In the genomic region with DNA sequence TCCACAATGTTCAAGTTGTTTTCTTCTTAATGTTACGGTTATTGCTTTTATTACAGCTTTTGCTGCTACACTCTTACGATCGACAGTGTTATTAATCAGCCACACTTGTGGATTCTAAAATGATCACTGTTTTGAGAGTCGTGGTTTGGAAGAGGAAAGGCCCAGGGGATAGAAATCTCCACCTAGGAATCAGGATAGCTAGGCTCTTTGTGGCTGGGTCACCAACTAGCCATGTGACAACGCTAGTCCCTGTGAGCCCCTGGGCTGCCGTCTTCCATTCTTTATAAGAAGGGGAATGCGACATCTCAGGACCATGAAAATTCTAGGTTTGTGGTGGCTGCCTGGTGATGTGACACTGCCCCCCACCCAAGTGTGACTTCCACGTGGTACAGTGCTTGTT, we compare ENCODE assay signal across 14 cellular contexts. TPM values are rescaled to one million over a fixed set of nuclear protein-coding genes. Genes with fewer than 3 reads are reported as not detected.
DNase-seq lines count a peak whose midpoint lies in the region; ATAC-seq, FAIRE-seq and TF ChIP-seq lines count a peak whose summit lies in the region.
"Had no signal": no experiment of that assay in that cellular context is flagged by ENCODE, and none has a peak within 500 bp of the region (broad histone marks: within the 10 kb centered on the region; RNA-seq: fewer than 3 reads in every experiment).

No MANE protein-coding gene starts in this region.

- H2BK5ac ChIP-seq in H9 (ENCODE audit: insufficient read length, low read length): no peak overlapping the region

- intact Hi-C loops in left colon (cut with DNase I, micrococcal nuclease): no loop called here

- H3K27me3 Mint-ChIP-seq in H9 (ENCODE audit: low read depth): peaks cover 53% of the 10 kb centered on the region
- peaks cover 61% of the 10 kb centered on the region for H3K27me3 Mint-ChIP-seq in progenitor cell of endocrine pancreas

- peak overlapping the region; percentile 30 for H3K4me3 ChIP-seq in bronchial epithelial cell (ENCODE audit: low read depth, low read length)

- H3K36me3 ChIP-seq in bronchial epithelial cell (ENCODE audit: control insufficient read depth, insufficient read depth, low read length): no peaks in the 10 kb centered on the region

- ATAC-seq in left colon: no peak
- ATAC-seq: activated CD8-positive, alpha-beta T cell treated with anti-CD3 and anti-CD28 coated beads for 36 hours had no signal

- DNase-seq in H9: no peak
- DNase-seq in bronchial epithelial cell (ENCODE audit: low read depth): no peak
- DNase-seq in kidney tubule cell (ENCODE audit: low spot score): peak; percentile 17
- no peak for DNase-seq in progenitor cell of endocrine pancreas (ENCODE audit: low spot score, unreplicated experiment)
- DNase-seq in COLO829 (ENCODE audit: low spot score): no peak
- no peak for DNase-seq in HT-29 (ENCODE audit: low spot score)
- no peak for DNase-seq in left colon
- DNase-seq in NCI-H1092 (lab: John Stamatoyannopoulos, UW): no peak
- DNase-seq: activated CD8-positive, alpha-beta T cell treated with anti-CD3 and anti-CD28 coated beads for 36 hours; cerebellar nuclear complex; foreskin melanocyte; NCI-H1930 had no signal

- H3K23me2 ChIP-seq in H9 (ENCODE audit: insufficient read length, low read depth, low read length, poor library complexity, severe bottlenecking): peaks cover 6% of the 10 kb centered on the region

- no peak overlapping the region for H3T11ph ChIP-seq in H9 (ENCODE audit: low read length)

- no peaks in the 10 kb centered on the region for H3K79me1 ChIP-seq in H9 (ENCODE audit: insufficient read depth, low read depth, low read length, poor library complexity, severe bottlenecking)

- no peak for TF ChIP-seq CTCF in H9 (conservative IDR thresholded peaks at IDR 0.05)
- TF ChIP-seq CTCF in bronchial epithelial cell (IDR thresholded peaks at IDR 0.05; ENCODE audit: insufficient read depth, low read length, severe bottlenecking): no peak
- TF ChIP-seq CTCF in progenitor cell of endocrine pancreas (IDR thresholded peaks at IDR 0.05; ENCODE audit: unreplicated experiment): no peak

- H2BK12ac ChIP-seq in H9 (ENCODE audit: insufficient read length, low read depth, low read length): no peak overlapping the region

- H3K18ac ChIP-seq in H9 (ENCODE audit: insufficient read length, low read depth, low read length): no peak overlapping the region

- H2AFZ ChIP-seq in H9 (ENCODE audit: low read length): no peak overlapping the region

- H3K56ac ChIP-seq in H9 (ENCODE audit: insufficient read length, low read depth, low read length): no peak overlapping the region

- no peaks in the 10 kb centered on the region for H3K79me2 ChIP-seq in H9 (ENCODE audit: insufficient read depth, low read length)

- H2BK15ac ChIP-seq in H9 (ENCODE audit: low read depth, low read length): no peak overlapping the region

- H3K36me3 Mint-ChIP-seq in H9 (ENCODE audit: insufficient read depth in 1 of 3, low read depth in 3 of 3): no peaks in the 10 kb centered on the region
- H3K36me3 Mint-ChIP-seq in progenitor cell of endocrine pancreas (ENCODE audit: insufficient read depth): no peaks in the 10 kb centered on the region

- H3K9me3 Mint-ChIP-seq in H9: no peaks in the 10 kb centered on the region
- H3K9me3 Mint-ChIP-seq in progenitor cell of endocrine pancreas (ENCODE audit: low read depth): no peaks in the 10 kb centered on the region
- H3K9me3 Mint-ChIP-seq: activated CD8-positive, alpha-beta T cell treated with anti-CD3 and anti-CD28 coated beads for 36 hours had no signal

- H2AK5ac ChIP-seq in H9 (ENCODE audit: insufficient read length, low read length): no peak overlapping the region

- no peak overlapping the region for H3K27ac ChIP-seq in H9 (ENCODE audit: insufficient read length, low read depth, low read length)

- no peak overlapping the region for H4K8ac ChIP-seq in H9 (replicated peaks; ENCODE audit: insufficient read length, low read depth, low read length)

- H3K27ac Mint-ChIP-seq in H9 (peak overlapping the region in 1 of 3 experiments; percentile 36; a peak in 1 of 7 replicates), progenitor cell of endocrine pancreas (peak overlapping the region; percentile 84)
- H3K27ac Mint-ChIP-seq: activated CD8-positive, alpha-beta T cell treated with anti-CD3 and anti-CD28 coated beads for 36 hours had no signal

- no peaks in the 10 kb centered on the region for H4K20me1 ChIP-seq in H9 (ENCODE audit: control insufficient read depth, insufficient read depth, insufficient read length)

- H3K4ac ChIP-seq in H9 (ENCODE audit: low read depth, low read length): no peak overlapping the region

- H4K91ac ChIP-seq in H9 (ENCODE audit: insufficient read length, low read depth, low read length): no peak overlapping the region

- no peak overlapping the region for H3K14ac ChIP-seq in H9 (ENCODE audit: insufficient read depth, low read length)

- no CpG with 5 or more reads among the region's 8 CpGs for WGBS in H9 (ENCODE audit: extremely low coverage, insufficient read length, low lambda C conversion rate)

- H3K9ac ChIP-seq in H9 (ENCODE audit: extremely low read depth, insufficient read length, low read length): no peak overlapping the region

- H3K23ac ChIP-seq in H9 (ENCODE audit: insufficient read length, low read depth, low read length): no peak overlapping the region

- no peak for FAIRE-seq in bronchial epithelial cell (lab: Jason Lieb, UNC)
- FAIRE-seq: endothelial cell of umbilical vein had no signal

- no peak overlapping the region for H4K5ac ChIP-seq in H9 (ENCODE audit: insufficient read length, low read depth, low read length)

- H3K4me3 Mint-ChIP-seq in H9 (peak overlapping the region; percentile 61 to 76), progenitor cell of endocrine pancreas (ENCODE audit: low read depth) (peak overlapping the region; percentile 67)
- H3K4me3 Mint-ChIP-seq: activated CD8-positive, alpha-beta T cell treated with anti-CD3 and anti-CD28 coated beads for 36 hours had no signal

- H3K4me1 Mint-ChIP-seq in H9 (peaks cover 33 to 43% of the 10 kb centered on the region in 2 experiments), progenitor cell of endocrine pancreas (ENCODE audit: low read depth) (peaks cover 9% of the 10 kb centered on the region)

- peaks cover 13% of the 10 kb centered on the region; the same call in 1 of the 2 replicates for H3K4me1 ChIP-seq in H9 (ENCODE audit: insufficient read depth, low read length)

- no peak overlapping the region for H2BK120ac ChIP-seq in H9 (ENCODE audit: low read depth, low read length, poor library complexity, severe bottlenecking)

- H3K9me3 ChIP-seq in H9 (ENCODE audit: control insufficient read depth, low read depth, low read length): no peaks in the 10 kb centered on the region

- no peak overlapping the region for H2BK20ac ChIP-seq in H9 (ENCODE audit: low read depth, low read length, poor library complexity, severe bottlenecking)

- H3K4me2 ChIP-seq in H9 (ENCODE audit: insufficient read depth, insufficient read length, low read length): peak overlapping the region; percentile 41

- H3K27me3 ChIP-seq in H9 (ENCODE audit: insufficient read depth, low read length) (peaks cover 16% of the 10 kb centered on the region; the same call in 1 of the 2 replicates), bronchial epithelial cell (ENCODE audit: control insufficient read depth, insufficient read depth, low read length) (peaks cover 23% of the 10 kb centered on the region)

RNA-seq across cellular contexts. Expression of a gene that starts 0.4 kb away (rescaled TPM):
- total RNA-seq in H9 (2021) (0.35 and 0.57 TPM in 2 replicates), bronchial epithelial cell (under 0.01 and 1.8 TPM in 2 replicates), progenitor cell of endocrine pancreas (1.1 and 2.2 TPM in 2 replicates), left colon (not detected)
- total RNA-seq in HT-29 (2014; rRNA removed; shearing (Covaris generic)): not detected in 2 replicates
- total RNA-seq: activated CD8-positive, alpha-beta T cell treated with anti-CD3 and anti-CD28 coated beads for 36 hours; endothelial cell of umbilical vein; pulmonary artery endothelial cell had no signal
